Comparison of ENCODE assay signal across 1 cellular context in genomic region chr5:19880859-19881436, GRCh38.
TF ChIP-seq lines count a peak whose summit lies in the region.

No MANE protein-coding gene starts in this region.

TF ChIP-seq in HEK293, 187 proteins besides CTCF, POLR2A, EP300 and RAD21 (continued from another document):
- TF ChIP-seq PATZ1 (tag by site-specific recombination; IDR thresholded peaks at IDR 0.05) (no peak), ZNF324 (tag by site-specific recombination; IDR thresholded peaks at IDR 0.05) (no peak)
